ENCODE assay signal across 9 cellular contexts in genomic region chr9:125238915-125239446, GRCh38. TPM values are rescaled to one million over a fixed set of nuclear protein-coding genes. Genes with fewer than 3 reads are reported as not detected.
DNase-seq lines count a peak whose midpoint lies in the region; ATAC-seq and TF ChIP-seq lines count a peak whose summit lies in the region.
"Had no signal": no experiment of that assay in that cellular context is flagged by ENCODE, and none has a peak within 500 bp of the region (broad histone marks: within the 10 kb centered on the region; RNA-seq: fewer than 3 reads in every experiment).

No MANE protein-coding gene starts in this region.

- peak overlapping the region; percentile 9 to 78 (median 61) for H3K27ac Mint-ChIP-seq in CD4-positive, CD25-positive, alpha-beta regulatory T cell
- peak overlapping the region; percentile 90 for H3K27ac Mint-ChIP-seq in nephron progenitor cell

- H3K9me3 Mint-ChIP-seq in CD4-positive, CD25-positive, alpha-beta regulatory T cell: no peaks in the 10 kb centered on the region
- no peaks in the 10 kb centered on the region for H3K9me3 Mint-ChIP-seq in nephron progenitor cell

- ATAC-seq in CD4-positive, CD25-positive, alpha-beta regulatory T cell (ENCODE audit: low read depth in 2 of 2): no peak

- H3K36me3 Mint-ChIP-seq in CD4-positive, CD25-positive, alpha-beta regulatory T cell: peaks cover 48% of the 10 kb centered on the region
- H3K36me3 Mint-ChIP-seq in nephron progenitor cell (ENCODE audit: low read depth): peaks cover 60% of the 10 kb centered on the region

- no peak for DNase-seq in CD4-positive, CD25-positive, alpha-beta regulatory T cell
- DNase-seq in NT2/D1 (ENCODE audit: low read depth, low spot score): no peak
- no peak for DNase-seq in dorsolateral prefrontal cortex
- no peak for DNase-seq in nephron progenitor cell
- DNase-seq in stimulated activated CD4-positive, alpha-beta T cell treated with anti-CD3 and anti-CD28 coated beads, Interleukin-12 subunit alpha, Interleukin-12 subunit beta, amount 100 ng/mL, for 4 hours: no peak
- DNase-seq in HuH-7 (ENCODE audit: low spot score): no peak
- DNase-seq in DMS153 (lab: John Stamatoyannopoulos, UW): no peak
- no peak for DNase-seq in pons (ENCODE audit: low spot score)

- H3K27me3 Mint-ChIP-seq in CD4-positive, CD25-positive, alpha-beta regulatory T cell: peaks cover 6% of the 10 kb centered on the region
- H3K27me3 Mint-ChIP-seq in nephron progenitor cell (ENCODE audit: low read depth, poor library complexity): peaks cover 4% of the 10 kb centered on the region

- peak overlapping the region; percentile 87 for H3K4me3 ChIP-seq in CD4-positive, CD25-positive, alpha-beta regulatory T cell (ENCODE audit: low read depth, low read length)
- H3K4me3 ChIP-seq in NT2/D1 (ENCODE audit: insufficient read length, low read depth) (peak overlapping the region; percentile 11), dorsolateral prefrontal cortex (peak overlapping the region; percentile 68 to 100 (median 98))

- peaks cover 51% of the 10 kb centered on the region for H3K36me3 ChIP-seq in CD4-positive, CD25-positive, alpha-beta regulatory T cell (ENCODE audit: control insufficient read depth, insufficient read depth, low read length)
- peaks cover 65% of the 10 kb centered on the region for H3K36me3 ChIP-seq in NT2/D1 (ENCODE audit: insufficient read depth, insufficient read length, low read length)

- TF ChIP-seq CTCF in dorsolateral prefrontal cortex (IDR thresholded peaks at IDR 0.05 in 54 of 56, conservative IDR thresholded peaks at IDR 0.05 in 2 of 56; ENCODE audit: low read depth in 1 of 56, partially characterized antibody in 56 of 56): no peak
- TF ChIP-seq CTCF in nephron progenitor cell (IDR thresholded peaks at IDR 0.05): no peak

- peaks cover 31 to 70% (median 53%) of the 10 kb centered on the region in 4 donors for H3K4me1 Mint-ChIP-seq in CD4-positive, CD25-positive, alpha-beta regulatory T cell
- H3K4me1 Mint-ChIP-seq in nephron progenitor cell: peaks cover 53% of the 10 kb centered on the region

- intact Hi-C loops in dorsolateral prefrontal cortex (cut with DNase I): no loop called here

- H3K9ac ChIP-seq in NT2/D1 (ENCODE audit: insufficient read length, low read depth): no peak overlapping the region

- no peaks in the 10 kb centered on the region for H3K9me3 ChIP-seq in CD4-positive, CD25-positive, alpha-beta regulatory T cell (ENCODE audit: control insufficient read depth in 2 of 2, low read length in 2 of 2)
- H3K9me3 ChIP-seq in NT2/D1 (ENCODE audit: insufficient read depth, low read length): no peaks in the 10 kb centered on the region

- H3K27ac ChIP-seq in CD4-positive, CD25-positive, alpha-beta regulatory T cell (ENCODE audit: insufficient read depth, low read length, poor library complexity, severe bottlenecking): peak overlapping the region; percentile 18
- no peak overlapping the region for H3K27ac ChIP-seq in dorsolateral prefrontal cortex
- H3K27ac ChIP-seq: RWPE1 had no signal

- H3K27me3 ChIP-seq in CD4-positive, CD25-positive, alpha-beta regulatory T cell (ENCODE audit: control insufficient read depth, insufficient read depth, low read length): no peaks in the 10 kb centered on the region
- H3K27me3 ChIP-seq in NT2/D1 (ENCODE audit: insufficient read depth, insufficient read length) (no peaks in the 10 kb centered on the region), dorsolateral prefrontal cortex (no peaks in the 10 kb centered on the region)

- H3K4me3 Mint-ChIP-seq in CD4-positive, CD25-positive, alpha-beta regulatory T cell: peak overlapping the region; percentile 93 to 99 (median 96)
- H3K4me3 Mint-ChIP-seq in nephron progenitor cell: peak overlapping the region; percentile 94

- H3K4me1 ChIP-seq in CD4-positive, CD25-positive, alpha-beta regulatory T cell (ENCODE audit: control insufficient read depth, insufficient read depth, low read length, poor library complexity, severe bottlenecking): peaks cover 53% of the 10 kb centered on the region
- peaks cover 3% of the 10 kb centered on the region for H3K4me1 ChIP-seq in NT2/D1 (ENCODE audit: insufficient read depth, insufficient read length)

RNA-seq across cellular contexts. Expression of gene HSPA5, which starts 2.2 kb away (rescaled TPM):
- 167 TPM for total RNA-seq in CD4-positive, CD25-positive, alpha-beta regulatory T cell
- 100 to 1,000 TPM; 132 to 156 (median 147) TPM for polyA plus RNA-seq in CD4-positive, CD25-positive, alpha-beta regulatory T cell
- 100 to 1,000 TPM in 74 of 120 experiments, 10 to 100 TPM in 46; 62.3 to 341 (median 107) TPM for total RNA-seq in dorsolateral prefrontal cortex

RNA-seq across cellular contexts. Expression of gene GAPVD1, which starts 22.6 kb away (rescaled TPM):
- 65.4 TPM for total RNA-seq in CD4-positive, CD25-positive, alpha-beta regulatory T cell
- polyA plus RNA-seq in CD4-positive, CD25-positive, alpha-beta regulatory T cell: 10 to 100 TPM; 34.0 to 40.7 (median 35.4) TPM
- 10 to 100 TPM; 52.7 to 86.4 (median 69.3) TPM for total RNA-seq in dorsolateral prefrontal cortex

RNA-seq across cellular contexts. Expression of gene RABEPK, which starts 38.6 kb away (rescaled TPM):
- total RNA-seq in CD4-positive, CD25-positive, alpha-beta regulatory T cell: 14.2 TPM
- 10 to 100 TPM; 37.2 to 39.5 (median 38.8) TPM for polyA plus RNA-seq in CD4-positive, CD25-positive, alpha-beta regulatory T cell
- 10 to 100 TPM; 15.3 to 31.2 (median 21.3) TPM for total RNA-seq in dorsolateral prefrontal cortex

RNA-seq across cellular contexts. Expression of gene PPP6C, which starts 49.4 kb away (rescaled TPM):
- total RNA-seq in CD4-positive, CD25-positive, alpha-beta regulatory T cell: 44.6 TPM
- 10 to 100 TPM; 60.0 to 81.6 (median 67.0) TPM for polyA plus RNA-seq in CD4-positive, CD25-positive, alpha-beta regulatory T cell
- total RNA-seq in dorsolateral prefrontal cortex: 10 to 100 TPM; 30.0 to 59.2 (median 44.9) TPM

Comparison
In these comparisons a context has a peak if more than half of its experiments do, and no peak if none do; other contexts are left out.
1. H3K4me3 ChIP-seq: peak in every context shown above with its lines; median percentile 98 in dorsolateral prefrontal cortex; 87 in CD4-positive, CD25-positive, alpha-beta regulatory T cell; 11 in NT2/D1.